1 cellular context compared by ENCODE assay signal in genomic region chr7:100721505-100721812, GRCh38.
TF ChIP-seq lines count a peak whose summit lies in the region.

No MANE protein-coding gene starts in this region.

TF ChIP-seq in HepG2, 621 proteins besides CTCF, POLR2A, EP300 and RAD21:
- TF ChIP-seq ZNF687 (CRISPR knock-in tag; IDR thresholded peaks at IDR 0.05) (peak; percentile 1; the same call in 1 of the 2 replicates), ZNF280B (CRISPR knock-in tag; IDR thresholded peaks at IDR 0.05; ENCODE audit: borderline replicate concordance) (no peak), MYC (CRISPR knock-in tag; IDR thresholded peaks at IDR 0.05; ENCODE audit: borderline replicate concordance) (0 out of 2 replicates have a peak, but pooled peaks have one; percentile 42), ZBTB38 (CRISPR knock-in tag; IDR thresholded peaks at IDR 0.05) (0 out of 2 replicates have a peak, but pooled peaks have one; percentile 35), KMT2A (CRISPR knock-in tag; IDR thresholded peaks at IDR 0.05) (0 out of 2 replicates have a peak, but pooled peaks have one; percentile 19), ZNF550 (CRISPR knock-in tag; IDR thresholded peaks at IDR 0.05; ENCODE audit: borderline replicate concordance) (0 out of 2 replicates have a peak, but pooled peaks have one; percentile 2), ZNF709 (CRISPR knock-in tag; IDR thresholded peaks at IDR 0.05) (peak; percentile 24; the same call in 1 of the 2 replicates), ZNF598 (CRISPR knock-in tag; IDR thresholded peaks at IDR 0.05; ENCODE audit: borderline replicate concordance) (0 out of 2 replicates have a peak, but pooled peaks have one; percentile 48), ADNP (CRISPR knock-in tag; IDR thresholded peaks at IDR 0.05) (no peak), SALL1 (CRISPR knock-in tag; IDR thresholded peaks at IDR 0.05) (0 out of 2 replicates have a peak, but pooled peaks have one; percentile 3), ZNF558 (CRISPR knock-in tag; IDR thresholded peaks at IDR 0.05; ENCODE audit: borderline replicate concordance) (0 out of 2 replicates have a peak, but pooled peaks have one; percentile 12), HES4 (CRISPR knock-in tag; IDR thresholded peaks at IDR 0.05; ENCODE audit: borderline replicate concordance) (0 out of 2 replicates have a peak, but pooled peaks have one; percentile 30), MTERF4 (CRISPR knock-in tag; IDR thresholded peaks at IDR 0.05) (peak; percentile 45; the same call in 1 of the 2 replicates), ZNF574 (CRISPR knock-in tag; IDR thresholded peaks at IDR 0.05) (0 out of 2 replicates have a peak, but pooled peaks have one; percentile 8), ZNF556 (CRISPR knock-in tag; IDR thresholded peaks at IDR 0.05; ENCODE audit: borderline replicate concordance) (no peak), NFKB2 (CRISPR knock-in tag; IDR thresholded peaks at IDR 0.05; ENCODE audit: borderline replicate concordance) (0 out of 2 replicates have a peak, but pooled peaks have one; percentile 16), ZNF850 (CRISPR knock-in tag; conservative IDR thresholded peaks at IDR 0.05) (0 out of 2 replicates have a peak, but pooled peaks have one; percentile 1), GLMP (CRISPR knock-in tag; IDR thresholded peaks at IDR 0.05; ENCODE audit: borderline replicate concordance) (no peak)
